Comparison of ENCODE assay signal across 12 cellular contexts in the genomic region with DNA sequence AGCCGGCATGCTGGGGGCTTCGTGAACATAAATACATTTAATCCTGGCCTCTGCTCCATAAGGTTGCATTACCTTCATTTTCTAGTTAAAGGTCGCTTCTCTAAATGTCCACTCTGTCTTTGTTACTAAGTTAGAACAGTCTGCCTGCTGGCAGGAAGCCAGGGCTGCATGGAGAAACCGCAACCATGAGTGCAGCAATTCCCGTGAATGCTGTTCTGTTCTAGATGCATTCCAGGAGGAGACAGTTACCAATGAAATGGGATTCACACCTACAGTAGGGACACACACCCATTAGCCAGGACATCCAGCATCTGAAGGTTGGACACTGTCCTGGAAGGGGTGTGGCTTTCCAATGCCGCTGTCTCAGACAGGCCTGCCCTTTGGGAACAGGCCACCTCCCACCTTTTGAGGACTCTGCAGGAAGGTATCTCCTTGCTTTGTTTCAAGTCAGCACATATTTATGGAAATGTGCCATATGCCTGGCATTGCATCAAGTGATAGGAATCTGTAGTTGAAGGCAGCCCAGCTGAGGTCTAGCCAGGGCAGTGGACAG.
A peak's percentile ranks its signal among the peaks of the same experiment; 100 is the strongest.
DNase-seq lines count a peak whose midpoint lies in the region; ATAC-seq and TF ChIP-seq lines count a peak whose summit lies in the region.
"Had no signal": no experiment of that assay in that cellular context is flagged by ENCODE, and none has a peak within 500 bp of the region (broad histone marks: within the 10 kb centered on the region; RNA-seq: fewer than 3 reads in every experiment).

No MANE protein-coding gene starts in this region.

- DNase-seq in HK-2 (ENCODE audit: unreplicated experiment) (peak; percentile 24), astrocyte of the hippocampus (ENCODE audit: low read depth, low spot score) (peak; percentile 70), left ventricle myocardium inferior (peak; percentile 51), testis (peak; percentile 70), T-helper 2 cell (no peak), glutamatergic neuron (no peak)
- DNase-seq: activated CD4-positive, alpha-beta memory T cell treated with anti-CD3 and anti-CD28 coated beads for 36 hours; activated naive CD8-positive, alpha-beta T cell treated with anti-CD3 and anti-CD28 coated beads, Interleukin-2, amount 50 U/mL, for 24 hours; GF-D8; NCI-H2107 had no signal

- TF ChIP-seq POLR2A in testis (IDR thresholded peaks at IDR 0.05) = no peak

- H3K4me1 Mint-ChIP-seq in glutamatergic neuron (ENCODE audit: low read depth, unreplicated experiment) = no peaks in the 10 kb centered on the region
- H3K4me1 Mint-ChIP-seq: activated naive CD8-positive, alpha-beta T cell treated with anti-CD3 and anti-CD28 coated beads, Interleukin-2, amount 50 U/mL, for 24 hours had no signal

- ATAC-seq in GM19035 (IDR thresholded peaks at IDR 0.05; ENCODE audit: unreplicated experiment) = no peak
- ATAC-seq: activated naive CD8-positive, alpha-beta T cell treated with anti-CD3 and anti-CD28 coated beads, Interleukin-2, amount 50 U/mL, for 24 hours had no signal

- H3K9me3 ChIP-seq in left ventricle myocardium inferior (replicated peaks) (peaks cover 4% of the 10 kb centered on the region), testis (no peaks in the 10 kb centered on the region)
- H3K9me3 ChIP-seq: esophagus muscularis mucosa had no signal

- H3K4me3 ChIP-seq in left ventricle myocardium inferior (no peak overlapping the region), testis (no peak overlapping the region)
- H3K4me3 ChIP-seq: esophagus muscularis mucosa had no signal

- H3K27ac Mint-ChIP-seq in glutamatergic neuron (ENCODE audit: unreplicated experiment) = no peak overlapping the region
- H3K27ac Mint-ChIP-seq: activated CD4-positive, alpha-beta memory T cell treated with anti-CD3 and anti-CD28 coated beads for 36 hours; activated naive CD8-positive, alpha-beta T cell treated with anti-CD3 and anti-CD28 coated beads, Interleukin-2, amount 50 U/mL, for 24 hours had no signal

- peak overlapping the region; percentile 84 for H3K27ac ChIP-seq in left ventricle myocardium inferior (replicated peaks)
- H3K27ac ChIP-seq in testis = no peak overlapping the region

- TF ChIP-seq CTCF in left ventricle myocardium inferior (IDR thresholded peaks at IDR 0.05; ENCODE audit: borderline replicate concordance) = no peak
- TF ChIP-seq CTCF in testis (IDR thresholded peaks at IDR 0.05) = no peak
- TF ChIP-seq CTCF in glutamatergic neuron (IDR thresholded peaks at IDR 0.05; ENCODE audit: partially characterized antibody, unreplicated experiment) = no peak

- H3K4me1 ChIP-seq in left ventricle myocardium inferior (peaks cover 47% of the 10 kb centered on the region), testis (peaks cover 6% of the 10 kb centered on the region)

- no peaks in the 10 kb centered on the region for H3K36me3 ChIP-seq in left ventricle myocardium inferior
- H3K36me3 ChIP-seq in testis (ENCODE audit: low read depth, missing control alignments) = no peaks in the 10 kb centered on the region
- H3K36me3 ChIP-seq: esophagus muscularis mucosa had no signal

- 29 to 52% methylated on average over 5 to 6 of the region's 6 CpGs for WGBS in testis, 2 donors

- intact Hi-C loops in left ventricle myocardium inferior (cut with micrococcal nuclease) = no loop called here
- intact Hi-C loops in testis (cut with DNase I; ENCODE audit: low total_unique reads) = no loop called here

- H3K4me3 Mint-ChIP-seq in glutamatergic neuron (ENCODE audit: unreplicated experiment) = no peak overlapping the region
- H3K4me3 Mint-ChIP-seq: activated CD4-positive, alpha-beta memory T cell treated with anti-CD3 and anti-CD28 coated beads for 36 hours; activated naive CD8-positive, alpha-beta T cell treated with anti-CD3 and anti-CD28 coated beads, Interleukin-2, amount 50 U/mL, for 24 hours had no signal

- H3K9me3 Mint-ChIP-seq in glutamatergic neuron (ENCODE audit: unreplicated experiment) = peaks cover 1% of the 10 kb centered on the region
- H3K9me3 Mint-ChIP-seq: activated CD4-positive, alpha-beta memory T cell treated with anti-CD3 and anti-CD28 coated beads for 36 hours; activated naive CD8-positive, alpha-beta T cell treated with anti-CD3 and anti-CD28 coated beads, Interleukin-2, amount 50 U/mL, for 24 hours had no signal

- H3K36me3 Mint-ChIP-seq in glutamatergic neuron (ENCODE audit: unreplicated experiment) = no peaks in the 10 kb centered on the region
- H3K36me3 Mint-ChIP-seq: activated CD4-positive, alpha-beta memory T cell treated with anti-CD3 and anti-CD28 coated beads for 36 hours had no signal

- H3K27me3 ChIP-seq in left ventricle myocardium inferior (ENCODE audit: low read depth) (no peaks in the 10 kb centered on the region), testis (no peaks in the 10 kb centered on the region)
- H3K27me3 ChIP-seq: esophagus muscularis mucosa had no signal

- no peaks in the 10 kb centered on the region for H3K27me3 Mint-ChIP-seq in glutamatergic neuron (ENCODE audit: unreplicated experiment)

Comparison
In these comparisons a context has a peak if more than half of its experiments do, and no peak if none do; other contexts are left out.
1. DNase-seq: peak in HK-2 (single experiment), astrocyte of the hippocampus (single experiment), left ventricle myocardium inferior (single experiment) and testis (single experiment); none in T-helper 2 cell (0 of 5) and glutamatergic neuron (single experiment).